In the genomic region with DNA sequence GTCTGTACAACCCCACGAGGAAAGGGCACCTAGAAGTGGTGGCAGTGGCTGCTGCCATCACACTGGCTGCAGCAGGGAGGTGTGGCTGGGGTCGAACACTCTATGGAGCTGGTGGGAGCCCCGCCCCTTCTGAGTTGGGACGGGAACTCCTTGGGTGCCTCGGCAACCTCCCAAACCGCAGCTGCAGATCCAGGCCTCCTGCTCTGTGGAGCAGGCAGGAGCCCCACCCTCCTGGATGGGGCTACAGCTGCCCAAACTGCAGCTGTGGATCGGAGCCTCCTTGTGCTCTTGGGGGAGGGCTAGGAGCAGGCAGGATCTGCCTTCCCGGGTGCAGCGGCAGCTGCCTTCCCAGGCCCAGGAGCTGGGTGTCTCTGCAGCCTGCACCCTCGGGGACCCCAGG, we compare ENCODE assay signal across 1 cellular context.
TF ChIP-seq lines count a peak whose summit lies in the region.

No MANE protein-coding gene starts in this region.

TF ChIP-seq in HepG2, 621 proteins besides CTCF, POLR2A, EP300 and RAD21 (continued from another document):
- TF ChIP-seq SATB2 (CRISPR knock-in tag; IDR thresholded peaks at IDR 0.05) (no peak), SETDB1 (CRISPR knock-in tag; IDR thresholded peaks at IDR 0.05; ENCODE audit: borderline replicate concordance) (no peak), ZNF614 (CRISPR knock-in tag; IDR thresholded peaks at IDR 0.05; ENCODE audit: borderline replicate concordance) (no peak)
